Comparison of ENCODE assay signal across 27 cellular contexts in the genomic region with DNA sequence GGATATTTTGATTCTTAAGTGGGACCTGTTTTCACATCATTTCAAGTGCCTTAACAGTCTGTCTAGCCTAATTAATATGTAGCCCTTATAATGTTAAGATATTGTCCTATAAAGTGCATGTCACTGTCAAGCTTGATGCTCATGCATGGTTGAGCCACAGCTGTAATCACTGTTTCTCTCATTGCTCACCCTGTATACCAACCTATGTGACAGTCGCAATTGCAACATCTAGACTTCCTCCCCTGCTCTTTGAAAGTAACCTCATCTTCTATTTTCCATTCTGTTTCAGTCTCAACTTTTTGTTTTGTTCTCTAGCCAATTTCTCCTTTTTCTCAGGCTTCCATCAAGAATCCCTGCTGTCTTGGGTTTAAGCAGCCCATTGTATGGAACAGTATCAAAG.
A peak's percentile ranks its signal among the peaks of the same experiment; 100 is the strongest.
DNase-seq lines count a peak whose midpoint lies in the region; ATAC-seq and TF ChIP-seq lines count a peak whose summit lies in the region.
"Had no signal": no experiment of that assay in that cellular context is flagged by ENCODE, and none has a peak within 500 bp of the region (broad histone marks: within the 10 kb centered on the region; RNA-seq: fewer than 3 reads in every experiment).

No MANE protein-coding gene starts in this region.

- ATAC-seq in GM18505 (IDR thresholded peaks at IDR 0.05; ENCODE audit: unreplicated experiment): peak; percentile 61
- peak; percentile 70 for ATAC-seq in GM19351 (IDR thresholded peaks at IDR 0.05; ENCODE audit: unreplicated experiment)
- ATAC-seq in HG02798 (IDR thresholded peaks at IDR 0.05; ENCODE audit: poor library complexity, unreplicated experiment): peak; percentile 59
- ATAC-seq in HG03520 (IDR thresholded peaks at IDR 0.05; ENCODE audit: unreplicated experiment): peak; percentile 55
- ATAC-seq in stimulated activated naive CD8-positive, alpha-beta T cell treated with anti-CD3 and anti-CD28 coated beads, Interleukin-15, amount 100 ng/mL, for 72 hours: no peak
- ATAC-seq in HG03025 (IDR thresholded peaks at IDR 0.05; ENCODE audit: low FRiP score, unreplicated experiment): no peak
- ATAC-seq: activated naive CD8-positive, alpha-beta T cell treated with anti-CD3 and anti-CD28 coated beads, Interleukin-2, amount 50 U/mL, for 24 hours; naive thymus-derived CD4-positive, alpha-beta T cell; pancreas; sciatic nerve had no signal

- H3K4me3 Mint-ChIP-seq in stimulated activated naive CD8-positive, alpha-beta T cell treated with anti-CD3 and anti-CD28 coated beads, Interleukin-15, amount 100 ng/mL, for 72 hours: no peak overlapping the region
- H3K4me3 Mint-ChIP-seq: activated CD4-positive, alpha-beta memory T cell treated with anti-CD3 and anti-CD28 coated beads for 36 hours; activated naive CD8-positive, alpha-beta T cell treated with anti-CD3 and anti-CD28 coated beads, Interleukin-2, amount 50 U/mL, for 24 hours; CD4-positive, alpha-beta T cell; naive thymus-derived CD4-positive, alpha-beta T cell; T-helper 1 cell treated with Interleukin-12 subunit alpha and Interleukin-12 subunit beta and Interleukin-4 antibody, amounts not matched to agents 30 μg/mL and 1 μg/mL, for 36 hours had no signal

- no peaks in the 10 kb centered on the region for H3K9me3 Mint-ChIP-seq in stimulated activated naive CD8-positive, alpha-beta T cell treated with anti-CD3 and anti-CD28 coated beads, Interleukin-15, amount 100 ng/mL, for 72 hours
- H3K9me3 Mint-ChIP-seq: activated CD4-positive, alpha-beta memory T cell treated with anti-CD3 and anti-CD28 coated beads for 36 hours; activated naive CD8-positive, alpha-beta T cell treated with anti-CD3 and anti-CD28 coated beads, Interleukin-2, amount 50 U/mL, for 24 hours; CD4-positive, alpha-beta T cell; naive thymus-derived CD4-positive, alpha-beta T cell; T-helper 1 cell treated with Interleukin-12 subunit alpha and Interleukin-12 subunit beta and Interleukin-4 antibody, amounts not matched to agents 30 μg/mL and 1 μg/mL, for 36 hours had no signal

- H3K4me1 Mint-ChIP-seq in stimulated activated naive CD8-positive, alpha-beta T cell treated with anti-CD3 and anti-CD28 coated beads, Interleukin-15, amount 100 ng/mL, for 72 hours: peaks cover 5% of the 10 kb centered on the region
- H3K4me1 Mint-ChIP-seq: activated naive CD8-positive, alpha-beta T cell treated with anti-CD3 and anti-CD28 coated beads, Interleukin-2, amount 50 U/mL, for 24 hours had no signal

- no peak overlapping the region for H3K27ac Mint-ChIP-seq in stimulated activated naive CD8-positive, alpha-beta T cell treated with anti-CD3 and anti-CD28 coated beads, Interleukin-15, amount 100 ng/mL, for 72 hours
- H3K27ac Mint-ChIP-seq: activated CD4-positive, alpha-beta memory T cell treated with anti-CD3 and anti-CD28 coated beads for 36 hours; activated naive CD8-positive, alpha-beta T cell treated with anti-CD3 and anti-CD28 coated beads, Interleukin-2, amount 50 U/mL, for 24 hours; CD4-positive, alpha-beta T cell; T-helper 1 cell treated with Interleukin-12 subunit alpha and Interleukin-12 subunit beta and Interleukin-4 antibody, amounts not matched to agents 30 μg/mL and 1 μg/mL, for 36 hours had no signal

- H3K27me3 Mint-ChIP-seq in stimulated activated naive CD8-positive, alpha-beta T cell treated with anti-CD3 and anti-CD28 coated beads, Interleukin-15, amount 100 ng/mL, for 72 hours: peaks cover 10% of the 10 kb centered on the region

- no peak for DNase-seq in stimulated activated naive CD8-positive, alpha-beta T cell treated with anti-CD3 and anti-CD28 coated beads, Interleukin-15, amount 100 ng/mL, for 72 hours
- DNase-seq in DMS 273 (lab: John Stamatoyannopoulos, UW; ENCODE audit: unreplicated experiment): no peak
- DNase-seq in germinal center (ENCODE audit: low spot score): no peak
- DNase-seq: activated CD4-positive, alpha-beta memory T cell treated with anti-CD3 and anti-CD28 coated beads for 36 hours; activated naive CD8-positive, alpha-beta T cell treated with anti-CD3 and anti-CD28 coated beads, Interleukin-2, amount 50 U/mL, for 24 hours; activated T-cell treated with anti-CD3 and anti-CD28 coated beads, Interleukin-2, amount 50 U/mL, for 48 hours; CD4-positive, alpha-beta T cell; dermis blood vessel endothelial cell; foreskin fibroblast; IMR-90; kidney glomerular epithelial cell; mesenchymal stem cell; MG63; naive thymus-derived CD4-positive, alpha-beta T cell; NCI-H187 treated with DMSO at 0.1 percent for 48 hours; NK-92 treated with Interleukin-12 subunit alpha and Interleukin-12 subunit beta, amount 100 ng/mL, for 24 hours; pancreas; stimulated activated naive CD4-positive, alpha-beta T cell treated with Interleukin-2 at 50 U/mL for 16 hours; transverse colon; WERI-Rb-1 had no signal

- no peak for TF ChIP-seq POLR2A in GM18505 (IDR thresholded peaks at IDR 0.05; ENCODE audit: borderline replicate concordance, extremely low read depth, insufficient read depth, insufficient read length)

Comparison
In these comparisons a context has a peak if more than half of its experiments do, and no peak if none do; other contexts are left out.
1. ATAC-seq: peak in GM18505 (single experiment), GM19351 (single experiment), HG02798 (single experiment) and HG03520 (single experiment); none in stimulated activated naive CD8-positive, alpha-beta T cell treated with anti-CD3 and anti-CD28 coated beads, Interleukin-15, amount 100 ng/mL, for 72 hours (single experiment) and HG03025 (single experiment).